ENCODE assay signal across 8 cellular contexts in the genomic region with DNA sequence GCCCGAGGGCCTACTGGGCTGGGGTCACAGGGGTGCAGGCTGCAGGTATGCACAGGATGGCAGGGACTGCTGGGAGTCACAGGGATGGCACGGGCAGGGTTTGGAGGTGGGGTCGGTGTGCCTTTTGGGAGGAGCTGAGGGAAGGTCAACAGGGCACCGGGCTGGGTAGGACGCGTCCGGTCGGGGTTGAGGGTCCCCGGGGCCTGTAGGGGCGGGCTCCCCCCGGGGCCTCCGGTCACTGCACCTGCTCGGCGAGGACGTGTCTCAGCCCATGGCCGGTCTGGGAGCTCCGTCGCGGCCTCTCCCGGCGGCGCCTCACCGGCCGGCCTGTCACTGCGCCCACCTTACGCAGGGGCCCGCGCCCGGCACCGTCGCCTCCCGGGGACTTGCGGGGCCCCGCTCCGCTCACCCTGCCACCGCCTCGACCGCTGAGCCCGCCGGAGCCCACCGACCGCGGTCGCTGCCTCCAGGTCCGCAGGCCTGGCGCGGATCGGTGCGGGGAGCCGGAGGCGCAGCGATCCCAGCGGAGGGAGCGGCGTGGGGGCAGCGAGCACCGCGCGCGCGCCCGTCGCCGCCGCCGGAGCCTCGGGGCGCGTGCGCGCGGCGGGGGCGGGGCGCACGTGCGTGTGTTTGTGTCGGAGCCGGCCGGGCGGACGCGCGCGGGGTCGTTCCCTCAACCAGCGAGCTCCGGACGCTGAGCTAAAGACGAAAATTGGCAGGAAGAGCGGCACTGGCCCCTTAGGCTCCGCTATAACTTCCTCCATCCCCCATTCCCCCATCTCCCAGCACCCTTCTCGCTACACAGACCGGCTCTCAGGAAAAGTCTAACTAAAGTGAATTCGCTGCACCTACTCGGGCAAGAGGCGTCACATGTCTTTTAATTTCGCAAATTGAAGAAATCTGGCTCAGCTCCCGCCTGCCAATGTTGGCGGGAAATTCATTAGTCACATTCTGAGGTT. TPM values are rescaled to one million over a fixed set of nuclear protein-coding genes. Genes with fewer than 3 reads are reported as not detected.
DNase-seq lines count a peak whose midpoint lies in the region; ATAC-seq and TF ChIP-seq lines count a peak whose summit lies in the region.

Gene AMIGO1 (minus strand): TSS at position 552 of the 959 bp plus-strand sequence. CDS start 815 bp downstream, outside the sequence.

- H3K27me3 ChIP-seq in DOHH2 (ENCODE audit: control insufficient read depth, low read length) = peaks cover 34% of the 10 kb centered on the region
- no peaks in the 10 kb centered on the region for H3K27me3 ChIP-seq in PC-9 (ENCODE audit: insufficient read depth, low read depth)
- peaks cover 41% of the 10 kb centered on the region for H3K27me3 ChIP-seq in foreskin keratinocyte
- H3K27me3 ChIP-seq in neutrophil = peaks cover 60% of the 10 kb centered on the region

- intact Hi-C loops in PC-9 (cut with micrococcal nuclease; ENCODE audit: unreplicated experiment) = loop anchor here (1.0 kb wide), 1 partner anchor 26 kb away; the partner anchor contains the start of gene ATXN7L2

- peak within 1 kb of the TSS; percentile 77 for H3K4me2 ChIP-seq in DOHH2 (ENCODE audit: low read length)
- H3K4me2 ChIP-seq in PC-9 = peak within 1 kb of the TSS; percentile 82

- no peaks in the 10 kb centered on the region for H3K79me2 ChIP-seq in DOHH2 (ENCODE audit: control insufficient read depth, low read length)
- no peaks in the 10 kb centered on the region for H3K79me2 ChIP-seq in PC-9 (ENCODE audit: low read depth)

- no peaks in the 10 kb centered on the region for H3K9me2 ChIP-seq in DOHH2 (replicated peaks; ENCODE audit: control insufficient read depth, low read length)
- H3K9me2 ChIP-seq in PC-9 (ENCODE audit: insufficient read depth) = no peaks in the 10 kb centered on the region

- H3K27ac ChIP-seq in DOHH2 (ENCODE audit: low read depth, low read length) (no peak within 1 kb of the TSS), PC-9 (no peak within 1 kb of the TSS), foreskin keratinocyte (no peak within 1 kb of the TSS), neutrophil (no peak within 1 kb of the TSS), urinary bladder (ENCODE audit: low read depth) (no peak within 1 kb of the TSS)

- H3K4me3 ChIP-seq in DOHH2 (ENCODE audit: low read length) = peak within 1 kb of the TSS; percentile 72
- peak within 1 kb of the TSS; percentile 92 for H3K4me3 ChIP-seq in PC-9
- peak within 1 kb of the TSS; percentile 55 to 56 for H3K4me3 ChIP-seq in neutrophil (ENCODE audit: low read depth in 1 of 2, low read length in 1 of 2)
- peak within 1 kb of the TSS; percentile 80 for H3K4me3 ChIP-seq in urinary bladder (ENCODE audit: low read depth, low read length)

- under 1% methylated on average over 100 of the region's 100 CpGs for WGBS in urinary bladder

- no TSS peak for BruUV-seq in PC-9 (replicated peaks; lab: Mats Ljungman, UMichigan)

- peak within 1 kb of the TSS; percentile 98 for H2AFZ ChIP-seq in PC-9

- H3K36me3 ChIP-seq in DOHH2 (ENCODE audit: control insufficient read depth, low read length) (no peaks in the 10 kb centered on the region), PC-9 (ENCODE audit: low read depth) (no peaks in the 10 kb centered on the region), neutrophil (no peaks in the 10 kb centered on the region), urinary bladder (ENCODE audit: insufficient read depth) (no peaks in the 10 kb centered on the region)

- no peak for TF ChIP-seq CTCF in DOHH2 (IDR thresholded peaks at IDR 0.05; ENCODE audit: low read depth, low read length, poor library complexity, severe bottlenecking)
- TF ChIP-seq CTCF in PC-9 (conservative IDR thresholded peaks at IDR 0.05) = no peak
- TF ChIP-seq CTCF in foreskin keratinocyte (conservative IDR thresholded peaks at IDR 0.05) = no peak
- TF ChIP-seq CTCF in neutrophil (IDR thresholded peaks at IDR 0.05) = no peak

- DNase-seq in PC-9 = peak; percentile 53 to 57
- DNase-seq in activated effector memory CD4-positive, alpha-beta T cell treated with Interleukin-2 at 50 U/mL for 16 hours = peak; percentile 55
- no peak for DNase-seq in foreskin keratinocyte

- no peaks in the 10 kb centered on the region for H4K20me1 ChIP-seq in DOHH2 (ENCODE audit: control insufficient read depth, insufficient read depth, low read depth, low read length)
- H4K20me1 ChIP-seq in PC-9 (ENCODE audit: insufficient read depth) = no peaks in the 10 kb centered on the region

- CTCF ChIA-PET in PC-9 (lab: Charles Lee) = interaction anchor here (0.7 kb wide), 1 partner anchor 24 kb away, joined by 3 read pairs; no protein-coding TSS in a partner anchor

- ATAC-seq in HG02798 (IDR thresholded peaks at IDR 0.05; ENCODE audit: poor library complexity, unreplicated experiment) (peak; percentile 81), foreskin keratinocyte (peak; percentile 65), GM18861 (IDR thresholded peaks at IDR 0.05; ENCODE audit: unreplicated experiment) (no peak)

- H3F3A ChIP-seq in DOHH2 (ENCODE audit: control insufficient read depth, insufficient read depth) (no peaks in the 10 kb centered on the region), PC-9 (ENCODE audit: insufficient read depth, low read depth) (peaks cover 5% of the 10 kb centered on the region; the same call in 1 of the 2 replicates)

- H3K4me1 ChIP-seq in DOHH2 (ENCODE audit: control insufficient read depth, low read length) = peaks cover 6% of the 10 kb centered on the region
- peaks cover 11% of the 10 kb centered on the region for H3K4me1 ChIP-seq in PC-9 (replicated peaks; ENCODE audit: insufficient read depth)
- no peaks in the 10 kb centered on the region for H3K4me1 ChIP-seq in foreskin keratinocyte
- H3K4me1 ChIP-seq in neutrophil (ENCODE audit: control insufficient read depth in 1 of 2, insufficient read depth in 1 of 2, low read depth in 1 of 2, low read length in 1 of 2) = peaks cover 11 to 12% of the 10 kb centered on the region in 2 experiments
- no peaks in the 10 kb centered on the region for H3K4me1 ChIP-seq in urinary bladder (ENCODE audit: insufficient read depth)

- H3K9me3 ChIP-seq in DOHH2 (ENCODE audit: control insufficient read depth, insufficient read depth, low read length) = no peaks in the 10 kb centered on the region
- H3K9me3 ChIP-seq in PC-9 (ENCODE audit: insufficient read depth, low read depth) = no peaks in the 10 kb centered on the region
- no peaks in the 10 kb centered on the region for H3K9me3 ChIP-seq in neutrophil

- POLR2A ChIA-PET in PC-9 (lab: Charles Lee; ENCODE audit: unreplicated experiment) = interaction anchor here (0.6 to 0.7 kb wide), 3 partner anchors 11 to 30 kb away, joined by 3 to 7 read pairs (median 6); partner anchors contain the start of gene CYB561D1

RNA-seq across cellular contexts. Expression of gene AMIGO1, which starts in this region (rescaled TPM):
- total RNA-seq in PC-9 (2021) (4.1 and 4.2 TPM in 2 replicates), foreskin keratinocyte (0.32 and 0.82 TPM in 2 replicates), urinary bladder (2.9 TPM)
- polyA plus RNA-seq in foreskin keratinocyte (0.16 and 0.48 TPM in 2 replicates), urinary bladder (6.4 TPM)

Comparison
In these comparisons a context has a peak if more than half of its experiments do, and no peak if none do; other contexts are left out.
1. Peak in ATAC-seq in foreskin keratinocyte; RNA of the gene not detected or under 1 TPM.
2. DNase-seq: peak in PC-9 (2 of 2) and activated effector memory CD4-positive, alpha-beta T cell treated with Interleukin-2 at 50 U/mL for 16 hours (single experiment); none in foreskin keratinocyte (0 of 2).
3. Peak in every context shown above with its lines, with median percentiles within 50 percentile points of each other: H3K4me3 ChIP-seq.